In genomic region chr10:121886997-121887622, GRCh38 we compare ENCODE assay signal across 9 cellular contexts. TPM values are rescaled to one million over a fixed set of nuclear protein-coding genes. Genes with fewer than 3 reads are reported as not detected.
DNase-seq lines count a peak whose midpoint lies in the region; ATAC-seq and TF ChIP-seq lines count a peak whose summit lies in the region.
"Had no signal": no experiment of that assay in that cellular context is flagged by ENCODE, and none has a peak within 500 bp of the region (broad histone marks: within the 10 kb centered on the region; RNA-seq: fewer than 3 reads in every experiment).

No MANE protein-coding gene starts in this region.

- POLR2A ChIA-PET in PC-3 (lab: Charles Lee; ENCODE audit: unreplicated experiment) = no interaction called here

- H3K9me2 ChIP-seq in PC-3 (replicated peaks; ENCODE audit: low read length) = no peaks in the 10 kb centered on the region

- no peak for TF ChIP-seq EP300 in ovary (IDR thresholded peaks at IDR 0.05)

- TF ChIP-seq CTCF in PC-3 (conservative IDR thresholded peaks at IDR 0.05; ENCODE audit: low read depth, low read length) (peak; percentile 78), ovary (IDR thresholded peaks at IDR 0.05) (peak in 2 of 3 donors; percentile 18 to 34)

- no peak overlapping the region for H3K4me3 Mint-ChIP-seq in activated T-helper 2 cell treated with anti-CD3 and anti-CD28 coated beads, Interferon-gamma antibody, Interleukin-2, Interleukin-4, amounts not matched to agents 10 μg/mL and 5 μg/mL and 100 μg/mL, durations not matched to agents 14 hours and 24 hours and 36 hours (ENCODE audit: low read depth)

- intact Hi-C loops in PC-3 (cut with micrococcal nuclease) (loop anchor here (1.0 to 10.0 kb wide), 4 partner anchors 63 to 944 kb away; no protein-coding TSS in a partner anchor), ovary (cut with DNase I) (loop anchor here in 1 of 4 donors (5.0 kb wide), 1 partner anchor 945 kb away; no protein-coding TSS in a partner anchor)
- intact Hi-C loops in activated T-helper 2 cell treated with anti-CD3 and anti-CD28 coated beads, Interferon-gamma antibody, Interleukin-2, Interleukin-4, amounts not matched to agents 10 μg/mL and 5 μg/mL and 100 μg/mL, durations not matched to agents 14 hours and 24 hours and 36 hours (cut with micrococcal nuclease) = loop anchor here (1.0 to 5.0 kb wide), 3 partner anchors 63 to 945 kb away; no protein-coding TSS in a partner anchor

- no peaks in the 10 kb centered on the region for H3K79me2 ChIP-seq in PC-3 (ENCODE audit: low read length)

- H3K9ac ChIP-seq in PC-3 (ENCODE audit: low read length) = no peak overlapping the region

- peak; percentile 84 for ATAC-seq in HG03066 (IDR thresholded peaks at IDR 0.05; ENCODE audit: low read depth, unreplicated experiment)
- peak; percentile 87 for ATAC-seq in PC-3
- no peak for ATAC-seq in HG03439 (IDR thresholded peaks at IDR 0.05; ENCODE audit: unreplicated experiment)

- H3K27me3 ChIP-seq in PC-3 (ENCODE audit: low read length) (no peaks in the 10 kb centered on the region), ovary (no peaks in the 10 kb centered on the region)

- H3K27ac ChIP-seq in PC-3 (ENCODE audit: low read length) = no peak overlapping the region
- H3K27ac ChIP-seq in ovary = no peak overlapping the region

- H3K4me3 ChIP-seq in PC-3 (ENCODE audit: low read length) = no peak overlapping the region
- no peak overlapping the region for H3K4me3 ChIP-seq in ovary

- no peak overlapping the region for H3K4me2 ChIP-seq in PC-3 (ENCODE audit: low read length)

- WGBS in ovary, 3 donors = 59 to 68% (median 68%) methylated on average over 7 of the region's 7 CpGs

- no peak overlapping the region for H2AFZ ChIP-seq in PC-3 (ENCODE audit: low read length)

- peaks cover 8% of the 10 kb centered on the region; the same call in 1 of the 2 replicates for H3K4me1 ChIP-seq in PC-3 (ENCODE audit: insufficient read depth, low read length)
- no peaks in the 10 kb centered on the region for H3K4me1 ChIP-seq in ovary (ENCODE audit: insufficient read depth)

- no peaks in the 10 kb centered on the region for H3F3A ChIP-seq in PC-3 (ENCODE audit: low read length, unreplicated experiment)

- H3K4me1 Mint-ChIP-seq in activated T-helper 2 cell treated with anti-CD3 and anti-CD28 coated beads, Interferon-gamma antibody, Interleukin-2, Interleukin-4, amounts not matched to agents 10 μg/mL and 5 μg/mL and 100 μg/mL, durations not matched to agents 14 hours and 24 hours and 36 hours (ENCODE audit: low read depth) = peaks cover 4% of the 10 kb centered on the region

- CTCF ChIA-PET in PC-3 (lab: Charles Lee) = interaction anchor here (0.5 kb wide), 1 partner anchor 169 kb away, joined by 3 read pairs; no protein-coding TSS in a partner anchor

- no peak overlapping the region for H3K27ac Mint-ChIP-seq in activated T-helper 2 cell treated with anti-CD3 and anti-CD28 coated beads, Interferon-gamma antibody, Interleukin-2, Interleukin-4, amounts not matched to agents 10 μg/mL and 5 μg/mL and 100 μg/mL, durations not matched to agents 14 hours and 24 hours and 36 hours

- no peaks in the 10 kb centered on the region for H3K9me3 Mint-ChIP-seq in activated T-helper 2 cell treated with anti-CD3 and anti-CD28 coated beads, Interferon-gamma antibody, Interleukin-2, Interleukin-4, amounts not matched to agents 10 μg/mL and 5 μg/mL and 100 μg/mL, durations not matched to agents 14 hours and 24 hours and 36 hours
- H3K9me3 Mint-ChIP-seq: naive B cell had no signal

- H3K27me3 Mint-ChIP-seq in activated T-helper 2 cell treated with anti-CD3 and anti-CD28 coated beads, Interferon-gamma antibody, Interleukin-2, Interleukin-4, amounts not matched to agents 10 μg/mL and 5 μg/mL and 100 μg/mL, durations not matched to agents 14 hours and 24 hours and 36 hours (ENCODE audit: low read depth) = no peaks in the 10 kb centered on the region
- H3K27me3 Mint-ChIP-seq: naive B cell had no signal

- peaks cover 2% of the 10 kb centered on the region for H3K36me3 Mint-ChIP-seq in activated T-helper 2 cell treated with anti-CD3 and anti-CD28 coated beads, Interferon-gamma antibody, Interleukin-2, Interleukin-4, amounts not matched to agents 10 μg/mL and 5 μg/mL and 100 μg/mL, durations not matched to agents 14 hours and 24 hours and 36 hours (ENCODE audit: low read depth)

- no TSS peak for BruUV-seq in PC-3 (replicated peaks; lab: Mats Ljungman, UMichigan)

- TF ChIP-seq POLR2A in ovary (IDR thresholded peaks at IDR 0.05) = no peak

- no peaks in the 10 kb centered on the region for H4K20me1 ChIP-seq in PC-3 (ENCODE audit: low read length)

- DNase-seq in DMS 273 (lab: John Stamatoyannopoulos, UW; ENCODE audit: unreplicated experiment) (peak; percentile 61), DMS 273 treated with DMSO at 0.1 percent for 48 hours (lab: John Stamatoyannopoulos, UW) (no peak), PC-3 (peak; percentile 68), foreskin melanocyte (peak; percentile 56), ovary (peak in 4 of 5 donors; percentile 28 to 45 (median 32))
- peak; percentile 12 for DNase-seq in activated T-helper 2 cell treated with anti-CD3 and anti-CD28 coated beads, Interferon-gamma antibody, Interleukin-2, Interleukin-4, amounts not matched to agents 10 μg/mL and 5 μg/mL and 100 μg/mL, durations not matched to agents 14 hours and 24 hours and 36 hours (ENCODE audit: low spot score)
- DNase-seq: naive B cell had no signal

- H3K36me3 ChIP-seq in PC-3 (ENCODE audit: low read depth, low read length) (no peaks in the 10 kb centered on the region; the same call in 1 of the 2 replicates), ovary (no peaks in the 10 kb centered on the region)

- H3K9me3 ChIP-seq in PC-3 (ENCODE audit: low read length) (no peaks in the 10 kb centered on the region), ovary (no peaks in the 10 kb centered on the region)

RNA-seq across cellular contexts. Expression of gene ATE1, which starts 40.7 kb away (rescaled TPM):
- 7.9 and 12.8 TPM in 2 replicates for total RNA-seq in PC-3 (2014; rRNA removed)
- 33.6 and 34.9 TPM in 2 replicates for total RNA-seq in activated T-helper 2 cell treated with anti-CD3 and anti-CD28 coated beads, Interferon-gamma antibody, Interleukin-2, Interleukin-4, amounts not matched to agents 10 μg/mL and 5 μg/mL and 100 μg/mL, durations not matched to agents 14 hours and 24 hours and 36 hours
- total RNA-seq in ovary = 10 to 100 TPM; 19.0 to 36.6 (median 35.1) TPM
- 10 to 100 TPM in 1 of 2 donors, 1 to 10 TPM in 1; 8.9 to 16.0 TPM for polyA plus RNA-seq in ovary
